ENCODE assay signal across 36 cellular contexts in genomic region chr20:18041462-18041861, GRCh38. TPM values are rescaled to one million over a fixed set of nuclear protein-coding genes. Genes with fewer than 3 reads are reported as not detected.
"Had no signal": no experiment of that assay in that cellular context is flagged by ENCODE, and none has a peak within 500 bp of the region (broad histone marks: within the 10 kb centered on the region; RNA-seq: fewer than 3 reads in every experiment).

No MANE protein-coding gene starts in this region.

- H3K27ac Mint-ChIP-seq: activated B cell treated with CpG ODN at 0.5 μM for 24 hours; activated CD8-positive, alpha-beta T cell treated with anti-CD3 and anti-CD28 coated beads for 36 hours; activated naive CD8-positive, alpha-beta T cell; activated T-helper 17 cell treated with anti-CD3 and anti-CD28 coated beads, Interleukin-2, amount 50 U/mL, for 72 hours; effector memory CD8-positive, alpha-beta T cell; T-helper 17 cell; T-helper 2 cell treated with Interferon-gamma antibody and Interleukin-4, amounts not matched to agents 5 μg/mL and 100 μg/mL, for 36 hours had no signal

- H3K4me1 ChIP-seq: body of pancreas, gastroesophageal sphincter had no signal

- H3K9me3 Mint-ChIP-seq: activated B cell treated with CpG ODN at 0.5 μM for 24 hours; activated CD8-positive, alpha-beta T cell treated with anti-CD3 and anti-CD28 coated beads for 36 hours; T-helper 2 cell treated with Interferon-gamma antibody and Interleukin-4, amounts not matched to agents 5 μg/mL and 100 μg/mL, for 36 hours had no signal

- H3K4me3 ChIP-seq: body of pancreas, esophagus squamous epithelium, gastroesophageal sphincter had no signal

- H3K27me3 ChIP-seq: body of pancreas had no signal

- H3K27ac ChIP-seq: body of pancreas, epithelial cell of prostate, esophagus squamous epithelium, gastroesophageal sphincter, WERI-Rb-1 had no signal

- H3K4me3 Mint-ChIP-seq: activated B cell treated with CpG ODN at 0.5 μM for 24 hours; activated CD8-positive, alpha-beta T cell treated with anti-CD3 and anti-CD28 coated beads for 36 hours; activated naive CD8-positive, alpha-beta T cell; activated T-cell treated with anti-CD3 and anti-CD28 coated beads, Interleukin-2, amount 50 U/mL, for 4 hours; activated T-helper 17 cell treated with anti-CD3 and anti-CD28 coated beads, Interleukin-2, amount 50 U/mL, for 72 hours; effector memory CD8-positive, alpha-beta T cell; T-helper 17 cell; T-helper 2 cell treated with Interferon-gamma antibody and Interleukin-4, amounts not matched to agents 5 μg/mL and 100 μg/mL, for 36 hours had no signal

- ATAC-seq: activated CD4-positive, CD25-positive, alpha-beta regulatory T cell treated with anti-CD3 and anti-CD28 coated beads, Interleukin-2, amount 50 U/mL, for 24 hours; activated CD8-positive, alpha-beta T cell treated with anti-CD3 and anti-CD28 coated beads for 36 hours; activated T-cell treated with anti-CD3 and anti-CD28 coated beads, Interleukin-2, amount 50 U/mL, for 4 hours; activated T-helper 17 cell treated with anti-CD3 and anti-CD28 coated beads, Interleukin-2, amount 50 U/mL, for 72 hours; body of pancreas; effector memory CD8-positive, alpha-beta T cell; gastroesophageal sphincter; T-helper 17 cell had no signal

- H3K9me3 ChIP-seq: body of pancreas had no signal

- H3K36me3 ChIP-seq: gastroesophageal sphincter had no signal

- H3K4me1 Mint-ChIP-seq: activated B cell treated with CpG ODN at 0.5 μM for 24 hours; activated T-helper 17 cell treated with anti-CD3 and anti-CD28 coated beads, Interleukin-2, amount 50 U/mL, for 72 hours; T-helper 17 cell had no signal

- H3K36me3 Mint-ChIP-seq: activated naive CD8-positive, alpha-beta T cell had no signal

- DNase-seq: activated B cell treated with CpG ODN at 0.5 μM for 24 hours; activated CD4-positive, alpha-beta T cell treated with anti-CD3 and anti-CD28 coated beads for 48 hours; activated CD4-positive, alpha-beta T cell treated with anti-CD3 and anti-CD28 coated beads, Interleukin-2, amount 50 U/mL, for 1 hour; activated CD4-positive, alpha-beta T cell treated with anti-CD3 and anti-CD28 coated beads, Interleukin-2, amount 50 U/mL, for 48 hours; activated CD8-positive, alpha-beta memory T cell treated with anti-CD3 and anti-CD28 coated beads for 24 hours; activated CD8-positive, alpha-beta T cell treated with anti-CD3 and anti-CD28 coated beads for 36 hours; activated effector memory CD4-positive, alpha-beta T cell treated with Interleukin-2 at 50 U/mL for 16 hours; activated gamma-delta T cell treated with Interleukin-2 at 50 U/mL for 16 hours; activated naive CD4-positive, alpha-beta T cell treated with anti-CD3 and anti-CD28 coated beads, Interleukin-2, amount 50 U/mL, for 16 hours; activated naive CD4-positive, alpha-beta T cell treated with Interleukin-2 at 50 U/mL for 16 hours; activated T-cell treated with anti-CD3 and anti-CD28 coated beads, Interleukin-2, amount 50 U/mL, for 4 hours; amniotic stem cell; aorta; body of pancreas; caudate nucleus; cortex of kidney; dermis blood vessel endothelial cell; effector CD4-positive, alpha-beta T cell; effector memory CD8-positive, alpha-beta T cell; esophagus squamous epithelium; foreskin melanocyte; T-helper 1 cell; T-helper 17 cell; T1000; WERI-Rb-1 had no signal

RNA-seq across cellular contexts. Expression of gene OVOL2, which starts 16.3 kb away (rescaled TPM):
- total RNA-seq: activated B cell treated with CpG ODN at 0.5 μM for 24 hours; activated CD8-positive, alpha-beta T cell treated with anti-CD3 and anti-CD28 coated beads for 36 hours; activated T-cell treated with anti-CD3 and anti-CD28 coated beads, Interleukin-2, amount 50 U/mL, for 4 hours; activated T-helper 17 cell treated with anti-CD3 and anti-CD28 coated beads, Interleukin-2, amount 50 U/mL, for 72 hours; aorta; chondrocyte; dermis blood vessel endothelial cell; endothelial cell of umbilical vein; fibroblast of lung; fibroblast of villous mesenchyme; glomerular endothelial cell; T-helper 17 cell had no signal
- polyA plus RNA-seq: endothelial cell of umbilical vein, fibroblast of lung had no signal
